8 cellular contexts compared by ENCODE assay signal in genomic region chr1:62356257-62356835, GRCh38. TPM values are rescaled to one million over a fixed set of nuclear protein-coding genes. Genes with fewer than 3 reads are reported as not detected.
A peak's percentile ranks its signal among the peaks of the same experiment; 100 is the strongest.
DNase-seq lines count a peak whose midpoint lies in the region; ATAC-seq and TF ChIP-seq lines count a peak whose summit lies in the region.

No MANE protein-coding gene starts in this region.

- H4K91ac ChIP-seq in mesenchymal stem cell (ENCODE audit: low read length) = no peak overlapping the region

- no peaks in the 10 kb centered on the region for H3K4me1 ChIP-seq in mesenchymal stem cell (ENCODE audit: control insufficient read depth, insufficient read depth, low read depth, low read length)

- H4K8ac ChIP-seq in mesenchymal stem cell (ENCODE audit: low read length) = no peak overlapping the region

- H3K14ac ChIP-seq in mesenchymal stem cell (ENCODE audit: low read length in 2 of 2) = no peak overlapping the region

- no peak overlapping the region for H3K4me2 ChIP-seq in mesenchymal stem cell (ENCODE audit: low read length, poor library complexity, severe bottlenecking)

- H3K9me3 ChIP-seq in mesenchymal stem cell (ENCODE audit: control insufficient read depth, low read length) = no peaks in the 10 kb centered on the region

- no peaks in the 10 kb centered on the region for H3K9me3 Mint-ChIP-seq in T-helper 2 cell treated with Interferon-gamma antibody and Interleukin-4, amounts not matched to agents 5 μg/mL and 100 μg/mL, for 36 hours
- H3K9me3 Mint-ChIP-seq in effector memory CD8-positive, alpha-beta T cell = no peaks in the 10 kb centered on the region

- no peaks in the 10 kb centered on the region for H3K27me3 Mint-ChIP-seq in T-helper 2 cell treated with Interferon-gamma antibody and Interleukin-4, amounts not matched to agents 5 μg/mL and 100 μg/mL, for 36 hours (ENCODE audit: low read depth)
- peaks cover 27 to 36% of the 10 kb centered on the region in 2 donors for H3K27me3 Mint-ChIP-seq in effector memory CD8-positive, alpha-beta T cell

- no peak overlapping the region for H3K4ac ChIP-seq in mesenchymal stem cell (ENCODE audit: low read depth in 1 of 2, low read length in 2 of 2)

- H2AK5ac ChIP-seq in mesenchymal stem cell (ENCODE audit: low read length, severe bottlenecking) = no peak overlapping the region

- no peak overlapping the region for H2AFZ ChIP-seq in mesenchymal stem cell (ENCODE audit: low read depth, low read length)

- no peak overlapping the region for H3K9ac ChIP-seq in mesenchymal stem cell (ENCODE audit: low read length)

- H3K23ac ChIP-seq in mesenchymal stem cell (ENCODE audit: low read length in 2 of 2) = no peak overlapping the region

- no peak overlapping the region for H3K18ac ChIP-seq in mesenchymal stem cell (ENCODE audit: low read depth in 1 of 2, low read length in 2 of 2)

- H3K36me3 Mint-ChIP-seq in T-helper 2 cell treated with Interferon-gamma antibody and Interleukin-4, amounts not matched to agents 5 μg/mL and 100 μg/mL, for 36 hours (ENCODE audit: low read depth) = no peaks in the 10 kb centered on the region
- no peaks in the 10 kb centered on the region for H3K36me3 Mint-ChIP-seq in effector memory CD8-positive, alpha-beta T cell (ENCODE audit: insufficient read depth)

- no peaks in the 10 kb centered on the region for H3K79me1 ChIP-seq in mesenchymal stem cell (replicated peaks; ENCODE audit: low read length, poor library complexity, severe bottlenecking)

- peak; percentile 21 for DNase-seq in SKM-1 (lab: John Stamatoyannopoulos, UW; ENCODE audit: unreplicated experiment)
- DNase-seq in mesenchymal stem cell = peak; percentile 42
- no peak for DNase-seq in T-helper 2 cell treated with Interferon-gamma antibody and Interleukin-4, amounts not matched to agents 5 μg/mL and 100 μg/mL, for 36 hours (ENCODE audit: low spot score)
- DNase-seq in pons (ENCODE audit: low spot score) = no peak
- no peak for DNase-seq in effector memory CD8-positive, alpha-beta T cell
- DNase-seq in activated T-cell treated with anti-CD3 and anti-CD28 coated beads for 4 hours = no peak

- peak; percentile 50 for ATAC-seq in GM18505 (IDR thresholded peaks at IDR 0.05; ENCODE audit: unreplicated experiment)
- peak; percentile 55 for ATAC-seq in HG02884 (IDR thresholded peaks at IDR 0.05; ENCODE audit: unreplicated experiment)
- no peak for ATAC-seq in effector memory CD8-positive, alpha-beta T cell (replicated peaks)

- no peak for TF ChIP-seq POLR2A in GM18505 (IDR thresholded peaks at IDR 0.05; ENCODE audit: borderline replicate concordance, extremely low read depth, insufficient read depth, insufficient read length)

- peaks cover 2% of the 10 kb centered on the region for H3K4me1 Mint-ChIP-seq in T-helper 2 cell treated with Interferon-gamma antibody and Interleukin-4, amounts not matched to agents 5 μg/mL and 100 μg/mL, for 36 hours (ENCODE audit: low read depth)
- no peaks in the 10 kb centered on the region for H3K4me1 Mint-ChIP-seq in effector memory CD8-positive, alpha-beta T cell (ENCODE audit: low read depth in 2 of 2)

- H2BK12ac ChIP-seq in mesenchymal stem cell (ENCODE audit: low read length in 2 of 2) = no peak overlapping the region

- H3K27ac ChIP-seq in mesenchymal stem cell (ENCODE audit: low read length, poor library complexity, severe bottlenecking) = no peak overlapping the region

- no peak overlapping the region for H3K4me3 ChIP-seq in mesenchymal stem cell (ENCODE audit: insufficient read depth in 1 of 2, low read depth in 1 of 2, low read length in 2 of 2)

- H2BK15ac ChIP-seq in mesenchymal stem cell (ENCODE audit: low read depth, poor library complexity, severe bottlenecking) = no peak overlapping the region

- H3K27me3 ChIP-seq in mesenchymal stem cell (ENCODE audit: control insufficient read depth in 1 of 2, insufficient read depth in 1 of 2, low read length in 2 of 2) = peaks cover 0 to 12% of the 10 kb centered on the region in 2 experiments

- no peak overlapping the region for H3K27ac Mint-ChIP-seq in T-helper 2 cell treated with Interferon-gamma antibody and Interleukin-4, amounts not matched to agents 5 μg/mL and 100 μg/mL, for 36 hours
- H3K27ac Mint-ChIP-seq in effector memory CD8-positive, alpha-beta T cell = no peak overlapping the region

- no peak overlapping the region for H3K4me3 Mint-ChIP-seq in T-helper 2 cell treated with Interferon-gamma antibody and Interleukin-4, amounts not matched to agents 5 μg/mL and 100 μg/mL, for 36 hours
- H3K4me3 Mint-ChIP-seq in effector memory CD8-positive, alpha-beta T cell = no peak overlapping the region

- no peak overlapping the region for H2BK120ac ChIP-seq in mesenchymal stem cell (ENCODE audit: low read depth, low read length)

- WGBS in mesenchymal stem cell = no CpG with 5 or more reads among the region's 1 CpG

- no peaks in the 10 kb centered on the region for H3K36me3 ChIP-seq in mesenchymal stem cell (ENCODE audit: control insufficient read depth in 1 of 2, insufficient read depth in 2 of 2, low read depth in 1 of 2, low read length in 2 of 2)

- no peak overlapping the region for H2BK5ac ChIP-seq in mesenchymal stem cell (ENCODE audit: low read depth, low read length, poor library complexity, severe bottlenecking)

RNA-seq across cellular contexts. Expression of gene KANK4, which starts 37.1 kb away (rescaled TPM):
- not detected for polyA plus RNA-seq in mesenchymal stem cell (2013, experiment 1 of 2)
- not detected for polyA plus RNA-seq in mesenchymal stem cell (2013, experiment 2 of 2)

Comparison
In these comparisons a context has a peak if more than half of its experiments do, and no peak if none do; other contexts are left out.
1. DNase-seq: peak in SKM-1 (single experiment) and mesenchymal stem cell (single experiment); none in T-helper 2 cell treated with Interferon-gamma antibody and Interleukin-4, amounts not matched to agents 5 μg/mL and 100 μg/mL, for 36 hours (single experiment), pons (single experiment), effector memory CD8-positive, alpha-beta T cell (0 of 3) and activated T-cell treated with anti-CD3 and anti-CD28 coated beads for 4 hours (single experiment).